ENCODE assay signal across 8 cellular contexts in genomic region chr2:224359569-224359968, GRCh38. TPM values are rescaled to one million over a fixed set of nuclear protein-coding genes. Genes with fewer than 3 reads are reported as not detected.
DNase-seq lines count a peak whose midpoint lies in the region; ATAC-seq and TF ChIP-seq lines count a peak whose summit lies in the region.

No MANE protein-coding gene starts in this region.

- H3K27ac ChIP-seq in SJCRH30 (no peak overlapping the region), uterus (no peak overlapping the region)

- H3K27me3 Mint-ChIP-seq in activated T-cell treated with anti-CD3 and anti-CD28 coated beads, Interleukin-2, amount 50 U/mL, for 4 hours (ENCODE audit: low read depth) = peaks cover 2% of the 10 kb centered on the region

- H3K9me3 ChIP-seq in SJCRH30 (replicated peaks) (no peaks in the 10 kb centered on the region), uterus (no peaks in the 10 kb centered on the region)

- TF ChIP-seq CTCF in uterus (IDR thresholded peaks at IDR 0.05) = no peak

- H3K4me3 Mint-ChIP-seq in activated T-cell treated with anti-CD3 and anti-CD28 coated beads, Interleukin-2, amount 50 U/mL, for 4 hours = no peak overlapping the region

- no peak for ATAC-seq in GM21825 (IDR thresholded peaks at IDR 0.05; ENCODE audit: unreplicated experiment)
- ATAC-seq in activated T-cell treated with anti-CD3 and anti-CD28 coated beads, Interleukin-2, amount 50 U/mL, for 4 hours = no peak

- no peaks in the 10 kb centered on the region for H3K4me1 Mint-ChIP-seq in activated T-cell treated with anti-CD3 and anti-CD28 coated beads, Interleukin-2, amount 50 U/mL, for 4 hours (ENCODE audit: low read depth)

- no peaks in the 10 kb centered on the region for H3K9me3 Mint-ChIP-seq in activated T-cell treated with anti-CD3 and anti-CD28 coated beads, Interleukin-2, amount 50 U/mL, for 4 hours

- H3K27me3 ChIP-seq in SJCRH30 = no peaks in the 10 kb centered on the region
- H3K27me3 ChIP-seq in uterus = no peaks in the 10 kb centered on the region

- DNase-seq in COR-L47 (lab: John Stamatoyannopoulos, UW) (peak; percentile 6), H4 (ENCODE audit: low spot score) (peak; percentile 27), SJCRH30 (peak; percentile 58 to 64), islet precursor cell (peak; percentile 69), uterus (no peak), anterior cingulate cortex (lab: John Stamatoyannopoulos, UW) (no peak)
- DNase-seq in activated T-cell treated with anti-CD3 and anti-CD28 coated beads, Interleukin-2, amount 50 U/mL, for 4 hours = no peak

- TF ChIP-seq POLR2A in uterus (IDR thresholded peaks at IDR 0.05) = no peak

- intact Hi-C loops in uterus (cut with DNase I; ENCODE audit: low total_unique reads) = no loop called here

- H3K36me3 Mint-ChIP-seq in activated T-cell treated with anti-CD3 and anti-CD28 coated beads, Interleukin-2, amount 50 U/mL, for 4 hours (ENCODE audit: insufficient read depth) = no peaks in the 10 kb centered on the region

- H3K4me1 ChIP-seq in SJCRH30 = 0 out of 2 replicates have a peak, but pooled peaks cover 3% of the 10 kb centered on the region
- H3K4me1 ChIP-seq in uterus = no peaks in the 10 kb centered on the region

- H3K36me3 ChIP-seq in SJCRH30 (no peaks in the 10 kb centered on the region), uterus (no peaks in the 10 kb centered on the region)

- H3K4me3 ChIP-seq in SJCRH30 = no peak overlapping the region
- H3K4me3 ChIP-seq in uterus = no peak overlapping the region

RNA-seq across cellular contexts. Expression of gene FAM124B, which starts 42.3 kb away (rescaled TPM):
- total RNA-seq in H4 (2014; rRNA removed; shearing (Covaris generic)) = 0.06 TPM in 1 of 2 replicates, not detected in the other
- total RNA-seq in SJCRH30 (2014; rRNA removed; shearing (Covaris generic)) = 0.56 and 0.73 TPM in 2 replicates
- total RNA-seq in uterus = 1 to 10 TPM; 4.6 to 7.9 (median 6.5) TPM
- under 1 TPM in 1 of 3 donors, not detected in 2; 0.19 TPM for total RNA-seq in activated T-cell treated with anti-CD3 and anti-CD28 coated beads, Interleukin-2, amount 50 U/mL, for 4 hours

Comparison
In these comparisons a context has a peak if more than half of its experiments do, and no peak if none do; other contexts are left out.
1. DNase-seq: peak in COR-L47 (single experiment), H4 (single experiment), SJCRH30 (2 of 2) and islet precursor cell (single experiment); none in uterus (0 of 2), activated T-cell treated with anti-CD3 and anti-CD28 coated beads, Interleukin-2, amount 50 U/mL, for 4 hours (single experiment) and anterior cingulate cortex (0 of 58).